1 cellular context compared by ENCODE assay signal in the genomic region with DNA sequence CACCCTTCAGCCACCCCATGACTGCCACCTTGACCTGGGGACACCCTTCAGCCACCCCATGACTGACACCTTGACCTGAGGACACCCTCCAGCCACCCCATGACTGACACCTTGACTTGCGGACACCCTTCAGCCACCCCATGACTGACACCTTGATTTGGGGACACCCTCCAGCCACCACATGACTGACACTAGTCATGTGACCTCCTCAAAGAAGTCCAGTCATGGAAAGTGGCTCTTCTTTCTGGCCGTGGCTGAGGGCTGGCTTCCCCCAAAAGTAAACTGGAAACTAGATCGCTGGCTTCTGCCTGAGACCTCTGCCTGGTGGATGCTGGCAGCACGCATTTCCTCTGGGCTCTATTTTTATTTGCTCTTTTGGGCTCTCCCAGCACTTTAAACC.
A peak's percentile ranks its signal among the peaks of the same experiment; 100 is the strongest.
TF ChIP-seq lines count a peak whose summit lies in the region.

No MANE protein-coding gene starts in this region.

TF ChIP-seq in IMR-90, 13 proteins besides CTCF, POLR2A, EP300 and RAD21:
- no peak for TF ChIP-seq SMC3 (IDR thresholded peaks at IDR 0.05; ENCODE audit: low read depth, low read length)
- TF ChIP-seq, protein P1, sequence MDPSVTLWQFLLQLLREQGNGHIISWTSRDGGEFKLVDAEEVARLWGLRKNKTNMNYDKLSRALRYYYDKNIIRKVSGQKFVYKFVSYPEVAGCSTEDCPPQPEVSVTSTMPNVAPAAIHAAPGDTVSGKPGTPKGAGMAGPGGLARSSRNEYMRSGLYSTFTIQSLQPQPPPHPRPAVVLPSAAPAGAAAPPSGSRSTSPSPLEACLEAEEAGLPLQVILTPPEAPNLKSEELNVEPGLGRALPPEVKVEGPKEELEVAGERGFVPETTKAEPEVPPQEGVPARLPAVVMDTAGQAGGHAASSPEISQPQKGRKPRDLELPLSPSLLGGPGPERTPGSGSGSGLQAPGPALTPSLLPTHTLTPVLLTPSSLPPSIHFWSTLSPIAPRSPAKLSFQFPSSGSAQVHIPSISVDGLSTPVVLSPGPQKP (IDR thresholded peaks at IDR 0.05; ENCODE audit: borderline replicate concordance, low read depth, low read length), result no peak
- TF ChIP-seq USF2 (IDR thresholded peaks at IDR 0.05; ENCODE audit: low read depth, low read length), result 0 out of 2 replicates have a peak, but pooled peaks have one; percentile 14
TF ChIP-seq in IMR-90: peak in this region for 1.
